In the genomic region with DNA sequence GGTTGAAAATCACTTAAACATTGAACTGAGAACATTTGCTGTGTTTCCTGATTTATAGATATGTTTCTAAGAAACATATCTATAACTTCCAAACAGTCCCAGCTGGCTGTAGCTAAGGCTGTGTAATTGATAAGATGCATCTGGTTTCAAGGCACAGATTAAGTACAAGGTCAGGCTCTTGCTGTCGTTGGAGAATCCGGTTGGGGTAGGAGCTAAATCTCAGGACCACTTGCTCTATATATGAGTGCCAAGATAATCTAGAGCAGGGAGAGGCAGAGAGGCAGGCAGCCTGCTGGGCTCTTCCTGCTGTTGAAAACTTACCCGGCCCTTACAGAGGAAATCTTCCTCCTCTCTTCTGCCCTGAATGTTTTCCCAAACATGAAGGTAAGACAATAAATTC, we compare ENCODE assay signal across 1 cellular context.
TF ChIP-seq lines count a peak whose summit lies in the region.

A gene (plus strand): TSS at position 265 of the 400 bp plus-strand sequence. CDS start 114 bp downstream, at position 379.

TF ChIP-seq in HepG2, 621 proteins besides CTCF, POLR2A, EP300 and RAD21:
- TF ChIP-seq ZNF569 (CRISPR knock-in tag; IDR thresholded peaks at IDR 0.05; ENCODE audit: borderline replicate concordance): no peak
- TF ChIP-seq ZNF253 (CRISPR knock-in tag; IDR thresholded peaks at IDR 0.05; ENCODE audit: borderline replicate concordance): no peak
- TF ChIP-seq, protein P1, sequence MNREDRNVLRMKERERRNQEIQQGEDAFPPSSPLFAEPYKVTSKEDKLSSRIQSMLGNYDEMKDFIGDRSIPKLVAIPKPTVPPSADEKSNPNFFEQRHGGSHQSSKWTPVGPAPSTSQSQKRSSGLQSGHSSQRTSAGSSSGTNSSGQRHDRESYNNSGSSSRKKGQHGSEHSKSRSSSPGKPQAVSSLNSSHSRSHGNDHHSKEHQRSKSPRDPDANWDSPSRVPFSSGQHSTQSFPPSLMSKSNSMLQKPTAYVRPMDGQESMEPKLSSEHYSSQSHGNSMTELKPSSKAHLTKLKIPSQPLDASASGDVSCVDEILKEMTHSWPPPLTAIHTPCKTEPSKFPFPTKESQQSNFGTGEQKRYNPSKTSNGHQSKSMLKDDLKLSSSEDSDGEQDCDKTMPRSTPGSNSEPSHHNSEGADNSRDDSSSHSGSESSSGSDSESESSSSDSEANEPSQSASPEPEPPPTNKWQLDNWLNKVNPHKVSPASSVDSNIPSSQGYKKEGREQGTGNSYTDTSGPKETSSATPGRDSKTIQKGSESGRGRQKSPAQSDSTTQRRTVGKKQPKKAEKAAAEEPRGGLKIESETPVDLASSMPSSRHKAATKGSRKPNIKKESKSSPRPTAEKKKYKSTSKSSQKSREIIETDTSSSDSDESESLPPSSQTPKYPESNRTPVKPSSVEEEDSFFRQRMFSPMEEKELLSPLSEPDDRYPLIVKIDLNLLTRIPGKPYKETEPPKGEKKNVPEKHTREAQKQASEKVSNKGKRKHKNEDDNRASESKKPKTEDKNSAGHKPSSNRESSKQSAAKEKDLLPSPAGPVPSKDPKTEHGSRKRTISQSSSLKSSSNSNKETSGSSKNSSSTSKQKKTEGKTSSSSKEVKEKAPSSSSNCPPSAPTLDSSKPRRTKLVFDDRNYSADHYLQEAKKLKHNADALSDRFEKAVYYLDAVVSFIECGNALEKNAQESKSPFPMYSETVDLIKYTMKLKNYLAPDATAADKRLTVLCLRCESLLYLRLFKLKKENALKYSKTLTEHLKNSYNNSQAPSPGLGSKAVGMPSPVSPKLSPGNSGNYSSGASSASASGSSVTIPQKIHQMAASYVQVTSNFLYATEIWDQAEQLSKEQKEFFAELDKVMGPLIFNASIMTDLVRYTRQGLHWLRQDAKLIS (CRISPR knock-in tag; IDR thresholded peaks at IDR 0.05): no peak
- TF ChIP-seq BORCS8-MEF2B (CRISPR knock-in tag; IDR thresholded peaks at IDR 0.05): no peak
- TF ChIP-seq, protein P2, sequence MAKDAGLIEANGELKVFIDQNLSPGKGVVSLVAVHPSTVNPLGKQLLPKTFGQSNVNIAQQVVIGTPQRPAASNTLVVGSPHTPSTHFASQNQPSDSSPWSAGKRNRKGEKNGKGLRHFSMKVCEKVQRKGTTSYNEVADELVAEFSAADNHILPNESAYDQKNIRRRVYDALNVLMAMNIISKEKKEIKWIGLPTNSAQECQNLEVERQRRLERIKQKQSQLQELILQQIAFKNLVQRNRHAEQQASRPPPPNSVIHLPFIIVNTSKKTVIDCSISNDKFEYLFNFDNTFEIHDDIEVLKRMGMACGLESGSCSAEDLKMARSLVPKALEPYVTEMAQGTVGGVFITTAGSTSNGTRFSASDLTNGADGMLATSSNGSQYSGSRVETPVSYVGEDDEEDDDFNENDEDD (CRISPR knock-in tag; IDR thresholded peaks at IDR 0.05; ENCODE audit: borderline replicate concordance): no peak
- no peak for TF ChIP-seq ZNF788 (CRISPR knock-in tag; IDR thresholded peaks at IDR 0.05; ENCODE audit: borderline replicate concordance)
- TF ChIP-seq ZNF432 (CRISPR knock-in tag; IDR thresholded peaks at IDR 0.05; ENCODE audit: borderline replicate concordance): no peak
- no peak for TF ChIP-seq ZNF20 (CRISPR knock-in tag; IDR thresholded peaks at IDR 0.05)
- TF ChIP-seq ZNF773 (CRISPR knock-in tag; IDR thresholded peaks at IDR 0.05; ENCODE audit: borderline replicate concordance): no peak
- no peak for TF ChIP-seq PLRG1 (conservative IDR thresholded peaks at IDR 0.05)
- TF ChIP-seq ZNF296 (CRISPR knock-in tag; conservative IDR thresholded peaks at IDR 0.05): no peak
- TF ChIP-seq, protein P3, sequence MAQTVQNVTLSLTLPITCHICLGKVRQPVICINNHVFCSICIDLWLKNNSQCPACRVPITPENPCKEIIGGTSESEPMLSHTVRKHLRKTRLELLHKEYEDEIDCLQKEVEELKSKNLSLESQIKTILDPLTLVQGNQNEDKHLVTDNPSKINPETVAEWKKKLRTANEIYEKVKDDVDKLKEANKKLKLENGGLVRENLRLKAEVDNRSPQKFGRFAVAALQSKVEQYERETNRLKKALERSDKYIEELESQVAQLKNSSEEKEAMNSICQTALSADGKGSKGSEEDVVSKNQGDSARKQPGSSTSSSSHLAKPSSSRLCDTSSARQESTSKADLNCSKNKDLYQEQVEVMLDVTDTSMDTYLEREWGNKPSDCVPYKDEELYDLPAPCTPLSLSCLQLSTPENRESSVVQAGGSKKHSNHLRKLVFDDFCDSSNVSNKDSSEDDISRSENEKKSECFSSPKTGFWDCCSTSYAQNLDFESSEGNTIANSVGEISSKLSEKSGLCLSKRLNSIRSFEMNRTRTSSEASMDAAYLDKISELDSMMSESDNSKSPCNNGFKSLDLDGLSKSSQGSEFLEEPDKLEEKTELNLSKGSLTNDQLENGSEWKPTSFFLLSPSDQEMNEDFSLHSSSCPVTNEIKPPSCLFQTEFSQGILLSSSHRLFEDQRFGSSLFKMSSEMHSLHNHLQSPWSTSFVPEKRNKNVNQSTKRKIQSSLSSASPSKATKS (CRISPR knock-in tag; IDR thresholded peaks at IDR 0.05): no peak
- TF ChIP-seq, protein P4, sequence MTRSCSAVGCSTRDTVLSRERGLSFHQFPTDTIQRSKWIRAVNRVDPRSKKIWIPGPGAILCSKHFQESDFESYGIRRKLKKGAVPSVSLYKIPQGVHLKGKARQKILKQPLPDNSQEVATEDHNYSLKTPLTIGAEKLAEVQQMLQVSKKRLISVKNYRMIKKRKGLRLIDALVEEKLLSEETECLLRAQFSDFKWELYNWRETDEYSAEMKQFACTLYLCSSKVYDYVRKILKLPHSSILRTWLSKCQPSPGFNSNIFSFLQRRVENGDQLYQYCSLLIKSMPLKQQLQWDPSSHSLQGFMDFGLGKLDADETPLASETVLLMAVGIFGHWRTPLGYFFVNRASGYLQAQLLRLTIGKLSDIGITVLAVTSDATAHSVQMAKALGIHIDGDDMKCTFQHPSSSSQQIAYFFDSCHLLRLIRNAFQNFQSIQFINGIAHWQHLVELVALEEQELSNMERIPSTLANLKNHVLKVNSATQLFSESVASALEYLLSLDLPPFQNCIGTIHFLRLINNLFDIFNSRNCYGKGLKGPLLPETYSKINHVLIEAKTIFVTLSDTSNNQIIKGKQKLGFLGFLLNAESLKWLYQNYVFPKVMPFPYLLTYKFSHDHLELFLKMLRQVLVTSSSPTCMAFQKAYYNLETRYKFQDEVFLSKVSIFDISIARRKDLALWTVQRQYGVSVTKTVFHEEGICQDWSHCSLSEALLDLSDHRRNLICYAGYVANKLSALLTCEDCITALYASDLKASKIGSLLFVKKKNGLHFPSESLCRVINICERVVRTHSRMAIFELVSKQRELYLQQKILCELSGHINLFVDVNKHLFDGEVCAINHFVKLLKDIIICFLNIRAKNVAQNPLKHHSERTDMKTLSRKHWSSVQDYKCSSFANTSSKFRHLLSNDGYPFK (CRISPR knock-in tag; IDR thresholded peaks at IDR 0.05; ENCODE audit: borderline replicate concordance): no peak
- TF ChIP-seq, protein P5, sequence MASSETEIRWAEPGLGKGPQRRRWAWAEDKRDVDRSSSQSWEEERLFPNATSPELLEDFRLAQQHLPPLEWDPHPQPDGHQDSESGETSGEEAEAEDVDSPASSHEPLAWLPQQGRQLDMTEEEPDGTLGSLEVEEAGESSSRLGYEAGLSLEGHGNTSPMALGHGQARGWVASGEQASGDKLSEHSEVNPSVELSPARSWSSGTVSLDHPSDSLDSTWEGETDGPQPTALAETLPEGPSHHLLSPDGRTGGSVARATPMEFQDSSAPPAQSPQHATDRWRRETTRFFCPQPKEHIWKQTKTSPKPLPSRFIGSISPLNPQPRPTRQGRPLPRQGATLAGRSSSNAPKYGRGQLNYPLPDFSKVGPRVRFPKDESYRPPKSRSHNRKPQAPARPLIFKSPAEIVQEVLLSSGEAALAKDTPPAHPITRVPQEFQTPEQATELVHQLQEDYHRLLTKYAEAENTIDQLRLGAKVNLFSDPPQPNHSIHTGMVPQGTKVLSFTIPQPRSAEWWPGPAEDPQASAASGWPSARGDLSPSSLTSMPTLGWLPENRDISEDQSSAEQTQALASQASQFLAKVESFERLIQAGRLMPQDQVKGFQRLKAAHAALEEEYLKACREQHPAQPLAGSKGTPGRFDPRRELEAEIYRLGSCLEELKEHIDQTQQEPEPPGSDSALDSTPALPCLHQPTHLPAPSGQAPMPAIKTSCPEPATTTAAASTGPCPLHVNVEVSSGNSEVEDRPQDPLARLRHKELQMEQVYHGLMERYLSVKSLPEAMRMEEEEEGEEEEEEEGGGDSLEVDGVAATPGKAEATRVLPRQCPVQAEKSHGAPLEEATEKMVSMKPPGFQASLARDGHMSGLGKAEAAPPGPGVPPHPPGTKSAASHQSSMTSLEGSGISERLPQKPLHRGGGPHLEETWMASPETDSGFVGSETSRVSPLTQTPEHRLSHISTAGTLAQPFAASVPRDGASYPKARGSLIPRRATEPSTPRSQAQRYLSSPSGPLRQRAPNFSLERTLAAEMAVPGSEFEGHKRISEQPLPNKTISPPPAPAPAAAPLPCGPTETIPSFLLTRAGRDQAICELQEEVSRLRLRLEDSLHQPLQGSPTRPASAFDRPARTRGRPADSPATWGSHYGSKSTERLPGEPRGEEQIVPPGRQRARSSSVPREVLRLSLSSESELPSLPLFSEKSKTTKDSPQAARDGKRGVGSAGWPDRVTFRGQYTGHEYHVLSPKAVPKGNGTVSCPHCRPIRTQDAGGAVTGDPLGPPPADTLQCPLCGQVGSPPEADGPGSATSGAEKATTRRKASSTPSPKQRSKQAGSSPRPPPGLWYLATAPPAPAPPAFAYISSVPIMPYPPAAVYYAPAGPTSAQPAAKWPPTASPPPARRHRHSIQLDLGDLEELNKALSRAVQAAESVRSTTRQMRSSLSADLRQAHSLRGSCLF (CRISPR knock-in tag; IDR thresholded peaks at IDR 0.05; ENCODE audit: borderline replicate concordance): no peak
- no peak for TF ChIP-seq ZNF292 (CRISPR knock-in tag; IDR thresholded peaks at IDR 0.05; ENCODE audit: borderline replicate concordance, low read depth)
